ENCODE assay signal across 37 cellular contexts in the genomic region with DNA sequence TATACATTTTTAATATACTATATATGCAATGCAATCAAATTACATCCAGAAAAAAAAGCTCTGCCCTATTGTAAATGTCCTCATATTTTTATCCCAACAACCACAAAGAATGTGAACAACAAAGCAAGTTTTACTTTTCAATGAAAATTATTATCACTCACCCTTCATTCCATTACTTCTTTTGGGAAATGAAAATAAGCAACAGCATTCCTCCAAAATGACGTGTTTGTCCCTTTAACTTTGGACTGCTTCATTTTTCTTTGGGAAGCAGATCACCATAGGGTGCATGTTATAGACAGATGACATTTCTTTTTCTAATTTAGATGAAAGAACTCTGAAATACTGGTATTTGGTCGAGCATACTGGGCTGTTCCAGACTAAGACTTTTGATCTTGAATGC.
DNase-seq lines count a peak whose midpoint lies in the region; ATAC-seq, FAIRE-seq and TF ChIP-seq lines count a peak whose summit lies in the region.
"Had no signal": no experiment of that assay in that cellular context is flagged by ENCODE, and none has a peak within 500 bp of the region (broad histone marks: within the 10 kb centered on the region; RNA-seq: fewer than 3 reads in every experiment).

No MANE protein-coding gene starts in this region.

- H3K9ac ChIP-seq in GM23248 (no peak overlapping the region), adipocyte (ENCODE audit: low read length) (no peak overlapping the region)
- H3K9ac ChIP-seq: neural progenitor cell, parathyroid adenoma had no signal

- H3K27ac ChIP-seq in GM23248 (no peak overlapping the region), prostate gland (no peak overlapping the region)
- no peak overlapping the region for H3K27ac ChIP-seq in naive thymus-derived CD4-positive, alpha-beta T cell (ENCODE audit: low read depth, low read length)
- H3K27ac ChIP-seq: esophagus squamous epithelium, HL-60, neural progenitor cell, parathyroid adenoma, testis had no signal

- H3K36me3 Mint-ChIP-seq in naive thymus-derived CD4-positive, alpha-beta T cell = no peaks in the 10 kb centered on the region
- H3K36me3 Mint-ChIP-seq in activated CD8-positive, alpha-beta T cell treated with anti-CD3 and anti-CD28 coated beads, Interleukin-2, amount 10 ng/mL, durations not matched to agents 7 days and 5 days (ENCODE audit: low read depth) = no peaks in the 10 kb centered on the region
- H3K36me3 Mint-ChIP-seq: activated naive CD8-positive, alpha-beta T cell; neural progenitor cell; T-cell had no signal

- no peak for TF ChIP-seq CTCF in prostate gland (IDR thresholded peaks at IDR 0.05)

- no peak overlapping the region for H3K27ac Mint-ChIP-seq in naive thymus-derived CD4-positive, alpha-beta T cell
- H3K27ac Mint-ChIP-seq in activated CD8-positive, alpha-beta T cell treated with anti-CD3 and anti-CD28 coated beads, Interleukin-2, amount 10 ng/mL, durations not matched to agents 7 days and 5 days = no peak overlapping the region
- H3K27ac Mint-ChIP-seq: activated B cell treated with CpG ODN at 0.5 μM for 24 hours; activated naive CD8-positive, alpha-beta T cell; activated T-cell treated with anti-CD3 and anti-CD28 coated beads, Interleukin-2, amount 50 U/mL, for 24 hours; H9; neural progenitor cell; stimulated activated naive CD8-positive, alpha-beta T cell treated with anti-CD3 and anti-CD28 coated beads, Interleukin-15, Interleukin-2, amounts not matched to agents 100 ng/mL and 50 ng/mL, for 24 hours; T-cell had no signal

- WGBS in GM23248 (ENCODE audit: low coverage in 1 of 2, low lambda C conversion rate in 2 of 2, missing lambda C conversion rate in 2 of 2), 2 experiments = 0 to 2% methylated on average over 2 of the region's 2 CpGs
- 69% methylated on average over 2 of the region's 2 CpGs for WGBS in prostate gland

- H3K36me3 ChIP-seq in GM23248 (ENCODE audit: low read depth) = no peaks in the 10 kb centered on the region
- H3K36me3 ChIP-seq in adipocyte (ENCODE audit: control insufficient read depth, insufficient read depth, low read length, severe bottlenecking) = no peaks in the 10 kb centered on the region
- no peaks in the 10 kb centered on the region for H3K36me3 ChIP-seq in prostate gland
- H3K36me3 ChIP-seq in naive thymus-derived CD4-positive, alpha-beta T cell (ENCODE audit: control insufficient read depth in 2 of 3, insufficient read depth in 3 of 3, low read length in 3 of 3) = no peaks in the 10 kb centered on the region
- H3K36me3 ChIP-seq: esophagus squamous epithelium, neural progenitor cell had no signal

- no peak for TF ChIP-seq POLR2A in prostate gland (IDR thresholded peaks at IDR 0.05)

- CTCF ChIA-PET in naive thymus-derived CD4-positive, alpha-beta T cell (lab: Charles Lee) = no interaction called here
- CTCF ChIA-PET in activated CD8-positive, alpha-beta T cell treated with anti-CD3 and anti-CD28 coated beads, Interleukin-2, amount 10 ng/mL, durations not matched to agents 7 days and 5 days (lab: Charles Lee) = no interaction called here

- H3K4me1 Mint-ChIP-seq in naive thymus-derived CD4-positive, alpha-beta T cell = no peaks in the 10 kb centered on the region
- H3K4me1 Mint-ChIP-seq in activated CD8-positive, alpha-beta T cell treated with anti-CD3 and anti-CD28 coated beads, Interleukin-2, amount 10 ng/mL, durations not matched to agents 7 days and 5 days (ENCODE audit: low read depth) = no peaks in the 10 kb centered on the region
- H3K4me1 Mint-ChIP-seq: activated B cell treated with CpG ODN at 0.5 μM for 24 hours, T-cell had no signal

- peaks cover 8% of the 10 kb centered on the region; the same call in 1 of the 2 replicates for H3K4me1 ChIP-seq in GM23248 (ENCODE audit: insufficient read depth)
- H3K4me1 ChIP-seq in adipocyte (ENCODE audit: control insufficient read depth, insufficient read depth, low read length) = no peaks in the 10 kb centered on the region
- H3K4me1 ChIP-seq in prostate gland (replicated peaks) = no peaks in the 10 kb centered on the region
- no peaks in the 10 kb centered on the region for H3K4me1 ChIP-seq in naive thymus-derived CD4-positive, alpha-beta T cell (ENCODE audit: control insufficient read depth in 2 of 2, insufficient read depth in 2 of 2, low read length in 2 of 2)
- H3K4me1 ChIP-seq: esophagus squamous epithelium, neural progenitor cell, parathyroid adenoma, testis had no signal

- in situ Hi-C loops in GM23248 (cut with MboI) = no loop called here

- ATAC-seq in naive thymus-derived CD4-positive, alpha-beta T cell = no peak
- ATAC-seq in activated CD8-positive, alpha-beta T cell treated with anti-CD3 and anti-CD28 coated beads, Interleukin-2, amount 10 ng/mL, durations not matched to agents 7 days and 5 days = no peak
- ATAC-seq: HepG2, left ventricle myocardium superior, T-cell had no signal

- H3K9me3 ChIP-seq in GM23248 (ENCODE audit: low read depth) = no peaks in the 10 kb centered on the region
- no peaks in the 10 kb centered on the region for H3K9me3 ChIP-seq in adipocyte (ENCODE audit: control insufficient read depth, low read length)
- H3K9me3 ChIP-seq in prostate gland = no peaks in the 10 kb centered on the region
- no peaks in the 10 kb centered on the region for H3K9me3 ChIP-seq in naive thymus-derived CD4-positive, alpha-beta T cell (ENCODE audit: control insufficient read depth in 2 of 3, low read length in 3 of 3)
- H3K9me3 ChIP-seq: esophagus squamous epithelium, testis had no signal

- peaks cover 0 to 4% (median 0%) of the 10 kb centered on the region in 11 donors for H3K9me3 Mint-ChIP-seq in naive thymus-derived CD4-positive, alpha-beta T cell
- H3K9me3 Mint-ChIP-seq in activated CD8-positive, alpha-beta T cell treated with anti-CD3 and anti-CD28 coated beads, Interleukin-2, amount 10 ng/mL, durations not matched to agents 7 days and 5 days (ENCODE audit: insufficient read depth) = no peaks in the 10 kb centered on the region
- H3K9me3 Mint-ChIP-seq: activated B cell treated with CpG ODN at 0.5 μM for 24 hours; activated T-cell treated with anti-CD3 and anti-CD28 coated beads, Interleukin-2, amount 50 U/mL, for 24 hours; H9; neural progenitor cell; stimulated activated naive CD8-positive, alpha-beta T cell treated with anti-CD3 and anti-CD28 coated beads, Interleukin-15, Interleukin-2, amounts not matched to agents 100 ng/mL and 50 ng/mL, for 24 hours had no signal

- H3F3A ChIP-seq in GM23248 (ENCODE audit: insufficient read depth) = no peaks in the 10 kb centered on the region

- no peak overlapping the region for H2AFZ ChIP-seq in GM23248
- H2AFZ ChIP-seq: neural progenitor cell, parathyroid adenoma had no signal

- peak; percentile 2 for DNase-seq in GM23248
- DNase-seq in adipocyte (ENCODE audit: low read depth) = peak; percentile 38
- peak; percentile 31 for DNase-seq in fibroblast of peridontal ligament (ENCODE audit: extremely low read depth)
- peak; percentile 5 for DNase-seq in urothelium cell line (ENCODE audit: low spot score)
- no peak for DNase-seq in prostate gland (ENCODE audit: low spot score)
- DNase-seq in naive thymus-derived CD4-positive, alpha-beta T cell = no peak
- no peak for DNase-seq in DMS 273 treated with DMSO at 0.1 percent for 48 hours (lab: John Stamatoyannopoulos, UW)
- no peak for DNase-seq in activated CD8-positive, alpha-beta T cell treated with anti-CD3 and anti-CD28 coated beads, Interleukin-2, amount 10 ng/mL, durations not matched to agents 7 days and 5 days
- DNase-seq: activated B cell treated with CpG ODN at 0.5 μM for 24 hours; activated CD4-positive, alpha-beta T cell treated with anti-CD3 and anti-CD28 coated beads, Interleukin-2, amount 50 U/mL, for 1 hour; activated effector memory CD4-positive, alpha-beta T cell treated with anti-CD3 and anti-CD28 coated beads, Interleukin-2, amount 50 U/mL, for 16 hours; activated T-cell treated with anti-CD3 and anti-CD28 coated beads, Interleukin-2, amount 50 U/mL, for 24 hours; aorta; Calu3; cerebellar nuclear complex; DMS79 treated with DMSO at 0.1 percent for 48 hours; esophagus squamous epithelium; glutamatergic neuron; H9; islet precursor cell; left ventricle myocardium superior; mesendoderm; NCI-H1694; NCI-H446 treated with DMSO at 0.1 percent for 48 hours; NCI-H774; RPMI8226; stimulated activated CD8-positive, alpha-beta memory T cell treated with anti-CD3 and anti-CD28 coated beads, Interleukin-4, amount 100 ng/mL, for 48 hours; T-cell; testis had no signal

- no peak for FAIRE-seq in urothelium cell line (lab: Jason Lieb, UNC)
- FAIRE-seq: endometrium, GM18507, HepG2 had no signal

- POLR2A ChIA-PET in naive thymus-derived CD4-positive, alpha-beta T cell (lab: Charles Lee) = no interaction called here
- POLR2A ChIA-PET in activated CD8-positive, alpha-beta T cell treated with anti-CD3 and anti-CD28 coated beads, Interleukin-2, amount 10 ng/mL, durations not matched to agents 7 days and 5 days (lab: Charles Lee) = no interaction called here

- no peaks in the 10 kb centered on the region for H3K9me2 ChIP-seq in GM23248 (ENCODE audit: insufficient read depth)

- H3K4me2 ChIP-seq in GM23248 (ENCODE audit: unreplicated experiment) = no peak overlapping the region
- H3K4me2 ChIP-seq: neural progenitor cell had no signal

- H3K79me2 ChIP-seq in GM23248 (ENCODE audit: insufficient read depth) = no peaks in the 10 kb centered on the region
- H3K79me2 ChIP-seq: parathyroid adenoma had no signal

- intact Hi-C loops in prostate gland (cut with DNase I) = no loop called here
- intact Hi-C loops in naive thymus-derived CD4-positive, alpha-beta T cell (cut with micrococcal nuclease) = no loop called here

- H3K27me3 Mint-ChIP-seq in naive thymus-derived CD4-positive, alpha-beta T cell = peaks cover 0 to 19% (median 4%) of the 10 kb centered on the region in 5 donors
- no peaks in the 10 kb centered on the region for H3K27me3 Mint-ChIP-seq in activated CD8-positive, alpha-beta T cell treated with anti-CD3 and anti-CD28 coated beads, Interleukin-2, amount 10 ng/mL, durations not matched to agents 7 days and 5 days (ENCODE audit: low read depth)
- H3K27me3 Mint-ChIP-seq: activated B cell treated with CpG ODN at 0.5 μM for 24 hours; activated naive CD8-positive, alpha-beta T cell had no signal

- no peak overlapping the region for H3K4me3 Mint-ChIP-seq in naive thymus-derived CD4-positive, alpha-beta T cell
- no peak overlapping the region for H3K4me3 Mint-ChIP-seq in activated CD8-positive, alpha-beta T cell treated with anti-CD3 and anti-CD28 coated beads, Interleukin-2, amount 10 ng/mL, durations not matched to agents 7 days and 5 days
- H3K4me3 Mint-ChIP-seq: activated B cell treated with CpG ODN at 0.5 μM for 24 hours; activated naive CD8-positive, alpha-beta T cell; activated T-cell treated with anti-CD3 and anti-CD28 coated beads, Interleukin-2, amount 50 U/mL, for 24 hours; H9; neural progenitor cell; stimulated activated naive CD8-positive, alpha-beta T cell treated with anti-CD3 and anti-CD28 coated beads, Interleukin-15, Interleukin-2, amounts not matched to agents 100 ng/mL and 50 ng/mL, for 24 hours; T-cell had no signal

- no peak overlapping the region for H3K4me3 ChIP-seq in GM23248
- H3K4me3 ChIP-seq in adipocyte (ENCODE audit: low read length) = no peak overlapping the region
- no peak overlapping the region for H3K4me3 ChIP-seq in prostate gland
- H3K4me3 ChIP-seq in naive thymus-derived CD4-positive, alpha-beta T cell (ENCODE audit: low read length) = no peak overlapping the region
- H3K4me3 ChIP-seq: esophagus squamous epithelium, neural progenitor cell, testis had no signal

- H3K27me3 ChIP-seq in GM23248 (replicated peaks; ENCODE audit: insufficient read depth) (no peaks in the 10 kb centered on the region; the same call in 1 of the 2 replicates), adipocyte (replicated peaks; ENCODE audit: control insufficient read depth, insufficient read depth, low read length) (no peaks in the 10 kb centered on the region), prostate gland (replicated peaks; ENCODE audit: insufficient read depth) (no peaks in the 10 kb centered on the region)
- H3K27me3 ChIP-seq in naive thymus-derived CD4-positive, alpha-beta T cell (ENCODE audit: control insufficient read depth in 2 of 2, insufficient read depth in 2 of 2, low read length in 2 of 2) = no peaks in the 10 kb centered on the region
- H3K27me3 ChIP-seq: esophagus squamous epithelium, neural progenitor cell, testis had no signal

- no peaks in the 10 kb centered on the region for H4K20me1 ChIP-seq in GM23248 (ENCODE audit: insufficient read depth)

Comparison
In these comparisons a context has a peak if more than half of its experiments do, and no peak if none do; other contexts are left out.
1. DNase-seq: peak in GM23248 (single experiment), adipocyte (single experiment), fibroblast of peridontal ligament (single experiment) and urothelium cell line (single experiment); none in prostate gland (single experiment), naive thymus-derived CD4-positive, alpha-beta T cell (0 of 9), DMS 273 treated with DMSO at 0.1 percent for 48 hours (single experiment) and activated CD8-positive, alpha-beta T cell treated with anti-CD3 and anti-CD28 coated beads, Interleukin-2, amount 10 ng/mL, durations not matched to agents 7 days and 5 days (single experiment).